Comparison of ENCODE assay signal across 10 cellular contexts in genomic region chr3:56788506-56788905, GRCh38. TPM values are rescaled to one million over a fixed set of nuclear protein-coding genes. Genes with fewer than 3 reads are reported as not detected.
A peak's percentile ranks its signal among the peaks of the same experiment; 100 is the strongest.
DNase-seq lines count a peak whose midpoint lies in the region; ATAC-seq and TF ChIP-seq lines count a peak whose summit lies in the region.
"Had no signal": no experiment of that assay in that cellular context is flagged by ENCODE, and none has a peak within 500 bp of the region (broad histone marks: within the 10 kb centered on the region; RNA-seq: fewer than 3 reads in every experiment).

No MANE protein-coding gene starts in this region.

- in situ Hi-C loops in GM13976 (cut with MboI; ENCODE audit: low sequenced_read_pairs, unreplicated experiment) = no loop called here

- H3K9me2 ChIP-seq in GM23338 (ENCODE audit: insufficient read depth) = no peaks in the 10 kb centered on the region

- no peaks in the 10 kb centered on the region; the same call in 1 of the 2 replicates for H4K20me1 ChIP-seq in GM23338 (replicated peaks; ENCODE audit: insufficient read depth)

- H3K4me1 ChIP-seq in GM23338 (ENCODE audit: insufficient read depth) (peaks cover 3% of the 10 kb centered on the region; the same call in 1 of the 2 replicates), adrenal gland (replicated peaks in 1 of 2) (peaks cover 78 to 95% of the 10 kb centered on the region in 2 donors)

- no peaks in the 10 kb centered on the region for H3K36me3 ChIP-seq in GM23338 (ENCODE audit: insufficient read depth)
- H3K36me3 ChIP-seq in adrenal gland (replicated peaks in 1 of 2) = no peaks in the 10 kb centered on the region

- intact Hi-C loops in CD14-positive monocyte (cut with micrococcal nuclease) (no loop called here), adrenal gland (cut with DNase I) (no loop called here), natural killer cell (cut with micrococcal nuclease) (loop anchor here (10.0 kb wide), 1 partner anchor 886 kb away; no protein-coding TSS in a partner anchor)

- TF ChIP-seq CTCF in CD14-positive monocyte (IDR thresholded peaks at IDR 0.05) = no peak
- no peak for TF ChIP-seq CTCF in GM23338 (conservative IDR thresholded peaks at IDR 0.05; ENCODE audit: low read depth in 2 of 2)
- TF ChIP-seq CTCF in adrenal gland (IDR thresholded peaks at IDR 0.05) = no peak
- no peak for TF ChIP-seq CTCF in natural killer cell (IDR thresholded peaks at IDR 0.05)
- no peak for TF ChIP-seq CTCF in GM13976 (IDR thresholded peaks at IDR 0.05; ENCODE audit: borderline replicate concordance, control extremely low read depth, extremely low read depth, insufficient read depth, missing control alignments)
- no peak for TF ChIP-seq CTCF in chondrocyte (IDR thresholded peaks at IDR 0.05)

- DNase-seq in CD14-positive monocyte (ENCODE audit: low spot score) (no peak), GM23338 (ENCODE audit: low spot score) (no peak), adrenal gland (peak in 1 of 7 donors; percentile 19), natural killer cell (no peak), GM13976 (ENCODE audit: low spot score) (no peak), chondrocyte (ENCODE audit: low spot score) (no peak), SHP77 (lab: John Stamatoyannopoulos, UW) (no peak)
- DNase-seq: NCI-H524, occipital lobe had no signal

- H3K79me2 ChIP-seq in GM23338 (replicated peaks; ENCODE audit: insufficient read depth) = no peaks in the 10 kb centered on the region

- ATAC-seq in GM23338 = no peak; the same call in 2 of the 3 replicates
- ATAC-seq in natural killer cell = no peak
- ATAC-seq in HG02759 (IDR thresholded peaks at IDR 0.05; ENCODE audit: unreplicated experiment) = no peak

- H3K4me1 Mint-ChIP-seq in CD14-positive monocyte = peaks cover 84% of the 10 kb centered on the region
- H3K4me1 Mint-ChIP-seq in GM23338 = peaks cover 10% of the 10 kb centered on the region; the same call in 2 of the 3 replicates
- H3K4me1 Mint-ChIP-seq in natural killer cell = peaks cover 88 to 91% of the 10 kb centered on the region in 2 donors
- H3K4me1 Mint-ChIP-seq in chondrocyte (ENCODE audit: low read depth) = peaks cover 11% of the 10 kb centered on the region

- H3K27ac ChIP-seq in GM23338 (ENCODE audit: low read depth) (no peak overlapping the region), adrenal gland (peak overlapping the region in 3 of 5 donors; percentile 38 to 78 (median 68))

- H3K4me2 ChIP-seq in GM23338 = peak overlapping the region; percentile 35; the same call in 1 of the 2 replicates

- no peaks in the 10 kb centered on the region for H3K9me3 ChIP-seq in adrenal gland (replicated peaks in 1 of 3)

- H3K27me3 ChIP-seq in GM23338 (ENCODE audit: insufficient read depth) (no peaks in the 10 kb centered on the region), adrenal gland (no peaks in the 10 kb centered on the region)

- H3K9me3 Mint-ChIP-seq in CD14-positive monocyte (no peaks in the 10 kb centered on the region), GM23338 (no peaks in the 10 kb centered on the region), natural killer cell (no peaks in the 10 kb centered on the region), chondrocyte (ENCODE audit: low read depth) (no peaks in the 10 kb centered on the region)

- H3F3A ChIP-seq in GM23338 (replicated peaks; ENCODE audit: low read depth) = no peaks in the 10 kb centered on the region

- no peak overlapping the region for H3K4me3 ChIP-seq in GM23338
- H3K4me3 ChIP-seq in adrenal gland = no peak overlapping the region

- no peak overlapping the region for H2AFZ ChIP-seq in GM23338

- H3K4me3 Mint-ChIP-seq in CD14-positive monocyte (no peak overlapping the region), GM23338 (no peak overlapping the region), natural killer cell (peak overlapping the region; percentile 86), chondrocyte (ENCODE audit: unreplicated experiment) (no peak overlapping the region)

- H3K36me3 Mint-ChIP-seq in CD14-positive monocyte = peaks cover 9 to 19% of the 10 kb centered on the region in 2 donors
- no peaks in the 10 kb centered on the region for H3K36me3 Mint-ChIP-seq in GM23338 (ENCODE audit: low read depth)
- H3K36me3 Mint-ChIP-seq in natural killer cell = no peaks in the 10 kb centered on the region
- no peaks in the 10 kb centered on the region for H3K36me3 Mint-ChIP-seq in chondrocyte (ENCODE audit: low read depth)

- H3K27ac Mint-ChIP-seq in CD14-positive monocyte (peak overlapping the region in 5 of 7 donors; percentile 30 to 90 (median 77)), GM23338 (no peak overlapping the region), natural killer cell (peak overlapping the region; percentile 85 to 92), chondrocyte (ENCODE audit: unreplicated experiment) (no peak overlapping the region)

- H3K27me3 Mint-ChIP-seq in CD14-positive monocyte (ENCODE audit: low read depth in 3 of 3) (no peaks in the 10 kb centered on the region), GM23338 (ENCODE audit: insufficient read depth, low read depth, poor library complexity) (peaks cover 3% of the 10 kb centered on the region), natural killer cell (ENCODE audit: low read depth in 2 of 2) (no peaks in the 10 kb centered on the region), chondrocyte (ENCODE audit: low read depth) (peaks cover 9% of the 10 kb centered on the region)

- TF ChIP-seq POLR2A in adrenal gland (IDR thresholded peaks at IDR 0.05) = no peak

- 68 to 73% (median 72%) methylated on average over 2 of the region's 2 CpGs for WGBS in adrenal gland, 4 donors

TF ChIP-seq in GM23338, 12 proteins besides CTCF, POLR2A, EP300 and RAD21 (continues in another document):
- TF ChIP-seq CREB1 (CRISPR knock-in tag; IDR thresholded peaks at IDR 0.05; ENCODE audit: low read depth) (no peak), REST (IDR thresholded peaks at IDR 0.05; ENCODE audit: unreplicated experiment) (no peak)

RNA-seq across cellular contexts. Expression of gene ARHGEF3, which starts 13.2 kb away (rescaled TPM):
- polyA plus RNA-seq in CD14-positive monocyte (10 to 100 TPM; 22.6 to 29.5 TPM), GM23338 (2016; fragmentation: Nextera tagmentation; extraction: Ambion mirVana) (2.7 and 5.1 TPM in 2 replicates), adrenal gland (100 to 1,000 TPM in 1 of 3 donors, 10 to 100 TPM in 2; 26.6 to 122 (median 33.9) TPM)
- total RNA-seq in GM23338 (2014; rRNA removed; shearing (Covaris generic)) = 5.0 and 8.0 TPM in 2 replicates
- total RNA-seq in adrenal gland (100 to 1,000 TPM in 1 of 8 donors, 10 to 100 TPM in 7; 49.4 to 110 (median 70.4) TPM), natural killer cell (100 to 1,000 TPM; 112 to 211 (median 135) TPM), chondrocyte (2.8 to 6.9 TPM (median 5.2 TPM) in 3 replicates)

Comparison
In these comparisons a context has a peak if more than half of its experiments do, and no peak if none do; other contexts are left out.
1. H3K27ac Mint-ChIP-seq: peak in CD14-positive monocyte (5 of 7) and natural killer cell (2 of 2); none in GM23338 (single experiment) and chondrocyte (single experiment).